In the genomic region with DNA sequence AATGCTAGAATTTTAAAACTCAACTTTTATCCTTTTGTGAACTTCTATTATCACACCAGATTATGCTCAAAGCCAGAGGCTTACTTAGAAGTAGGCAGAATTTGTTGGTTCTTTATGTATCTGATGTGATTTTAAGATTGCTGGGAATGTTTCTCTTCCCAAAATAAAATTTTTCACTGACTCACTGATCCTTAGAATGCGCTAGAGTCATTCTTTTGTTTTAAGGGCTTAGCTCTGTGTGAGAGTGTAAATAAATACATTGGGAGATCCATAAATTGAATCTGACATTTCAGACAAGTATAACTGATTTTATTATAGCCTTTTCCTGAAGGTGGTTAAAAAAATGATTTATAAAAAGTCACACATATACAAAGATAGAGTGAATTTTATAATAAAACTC, we compare ENCODE assay signal across 21 cellular contexts.
DNase-seq lines count a peak whose midpoint lies in the region; ATAC-seq lines count a peak whose summit lies in the region.
"Had no signal": no experiment of that assay in that cellular context is flagged by ENCODE, and none has a peak within 500 bp of the region (broad histone marks: within the 10 kb centered on the region; RNA-seq: fewer than 3 reads in every experiment).

No MANE protein-coding gene starts in this region.

- H2AK5ac ChIP-seq in mesendoderm (ENCODE audit: low read length), result no peak overlapping the region

- H3K9me3 Mint-ChIP-seq in CD4-positive, alpha-beta memory T cell, result peaks cover 0 to under 1% (median 0%) of the 10 kb centered on the region in 8 donors
- H3K9me3 Mint-ChIP-seq: activated T-helper 2 cell treated with anti-CD3 and anti-CD28 coated beads, Interferon-gamma antibody, Interleukin-2, Interleukin-4, amounts not matched to agents 10 μg/mL and 5 μg/mL and 100 μg/mL, durations not matched to agents 14 hours and 24 hours and 36 hours; CD8-positive, alpha-beta memory T cell had no signal

- no peak overlapping the region for H3K23ac ChIP-seq in mesendoderm (ENCODE audit: low read length)

- no peak overlapping the region for H3K4me2 ChIP-seq in mesendoderm (ENCODE audit: low read length)

- intact Hi-C loops in CD4-positive, alpha-beta memory T cell (cut with micrococcal nuclease), result no loop called here

- no peak overlapping the region for H2BK15ac ChIP-seq in mesendoderm (replicated peaks; ENCODE audit: low read depth)

- H3K79me2 ChIP-seq in mesendoderm (ENCODE audit: control insufficient read depth, insufficient read depth, low read length), result no peaks in the 10 kb centered on the region

- H3K4me1 Mint-ChIP-seq in CD4-positive, alpha-beta memory T cell, result no peaks in the 10 kb centered on the region
- H3K4me1 Mint-ChIP-seq: activated CD4-positive, alpha-beta T cell treated with anti-CD3 and anti-CD28 coated beads for 36 hours; activated CD8-positive, alpha-beta memory T cell treated with anti-CD3 and anti-CD28 coated beads, Interleukin-2, amount 10 ng/mL, durations not matched to agents 7 days and 5 days; CD8-positive, alpha-beta memory T cell had no signal

- no peak overlapping the region for H3K27ac ChIP-seq in mesendoderm (ENCODE audit: low read depth, low read length)
- H3K27ac ChIP-seq in CD4-positive, alpha-beta memory T cell (ENCODE audit: low read depth, low read length), result no peak overlapping the region
- H3K27ac ChIP-seq: gastroesophageal sphincter, SK-N-MC had no signal

- no peak overlapping the region for H3K4ac ChIP-seq in mesendoderm (ENCODE audit: low read depth, low read length)

- no peak for ATAC-seq in HG02588 (IDR thresholded peaks at IDR 0.05; ENCODE audit: unreplicated experiment)
- ATAC-seq: activated CD4-positive, alpha-beta T cell treated with anti-CD3 and anti-CD28 coated beads for 36 hours; activated CD8-positive, alpha-beta memory T cell treated with anti-CD3 and anti-CD28 coated beads, Interleukin-2, amount 10 ng/mL, durations not matched to agents 7 days and 5 days; gastroesophageal sphincter; left lobe of liver had no signal

- whole genome bisulfite sequencing in mesendoderm (ENCODE audit: extremely low coverage, insufficient coverage, low lambda C conversion rate), result no CpG with 5 or more reads among the region's 1 CpG

- no peaks in the 10 kb centered on the region for H3K36me3 Mint-ChIP-seq in CD4-positive, alpha-beta memory T cell
- H3K36me3 Mint-ChIP-seq: activated CD8-positive, alpha-beta memory T cell treated with anti-CD3 and anti-CD28 coated beads, Interleukin-2, amount 10 ng/mL, durations not matched to agents 7 days and 5 days; CD8-positive, alpha-beta memory T cell had no signal

- no peaks in the 10 kb centered on the region for H3K27me3 ChIP-seq in mesendoderm (ENCODE audit: insufficient read depth, low read length, poor library complexity)
- H3K27me3 ChIP-seq in CD4-positive, alpha-beta memory T cell (ENCODE audit: insufficient read depth, low read length), result no peaks in the 10 kb centered on the region
- H3K27me3 ChIP-seq: gastroesophageal sphincter had no signal

- no peak overlapping the region for H3K4me3 ChIP-seq in mesendoderm (ENCODE audit: low read length)
- H3K4me3 ChIP-seq in CD4-positive, alpha-beta memory T cell (ENCODE audit: low read length in 2 of 2), result no peak overlapping the region
- H3K4me3 ChIP-seq: gastroesophageal sphincter, HAP-1, SK-N-MC had no signal

- no peaks in the 10 kb centered on the region for H3K79me1 ChIP-seq in mesendoderm (ENCODE audit: low read length)

- no peaks in the 10 kb centered on the region for H3K9me3 ChIP-seq in CD4-positive, alpha-beta memory T cell (ENCODE audit: control insufficient read depth in 1 of 2, low read length in 2 of 2)
- H3K9me3 ChIP-seq: gastroesophageal sphincter, HAP-1 had no signal

- H2BK5ac ChIP-seq in mesendoderm (ENCODE audit: low read length), result no peak overlapping the region

- H3K18ac ChIP-seq in mesendoderm (ENCODE audit: low read length), result no peak overlapping the region

- H4K8ac ChIP-seq in mesendoderm (ENCODE audit: low read depth, low read length), result no peak overlapping the region

- H3K4me3 Mint-ChIP-seq in CD4-positive, alpha-beta memory T cell, result no peak overlapping the region
- H3K4me3 Mint-ChIP-seq: activated CD4-positive, alpha-beta T cell treated with anti-CD3 and anti-CD28 coated beads for 36 hours; activated CD8-positive, alpha-beta memory T cell treated with anti-CD3 and anti-CD28 coated beads, Interleukin-2, amount 10 ng/mL, durations not matched to agents 7 days and 5 days; CD8-positive, alpha-beta memory T cell had no signal

- H4K5ac ChIP-seq in mesendoderm (ENCODE audit: low read length), result no peak overlapping the region

- CTCF ChIA-PET in CD4-positive, alpha-beta memory T cell (lab: Charles Lee; ENCODE audit: partially characterized antibody), result no interaction called here

- POLR2A ChIA-PET in CD4-positive, alpha-beta memory T cell (lab: Charles Lee; ENCODE audit: partially characterized antibody), result no interaction called here

- H3K36me3 ChIP-seq in mesendoderm (ENCODE audit: control insufficient read depth, insufficient read depth, low read length), result no peaks in the 10 kb centered on the region
- H3K36me3 ChIP-seq in CD4-positive, alpha-beta memory T cell (ENCODE audit: insufficient read depth, low read length), result no peaks in the 10 kb centered on the region
- H3K36me3 ChIP-seq: gastroesophageal sphincter, HAP-1 had no signal

- peak; percentile 33 for DNase-seq in EL
- peak; percentile 24 for DNase-seq in M059J (ENCODE audit: low read depth)
- DNase-seq in dermis blood vessel endothelial cell, result peak; percentile 58
- DNase-seq in mesendoderm, result peak; percentile 50
- DNase-seq in CD4-positive, alpha-beta memory T cell, result no peak
- no peak for DNase-seq in pons (ENCODE audit: low spot score)
- DNase-seq in anterior cingulate cortex (lab: John Stamatoyannopoulos, UW), result no peak
- DNase-seq: activated CD4-positive, alpha-beta T cell treated with anti-CD3 and anti-CD28 coated beads for 36 hours; activated CD8-positive, alpha-beta memory T cell treated with anti-CD3 and anti-CD28 coated beads, Interleukin-2, amount 10 ng/mL, durations not matched to agents 7 days and 5 days; CD8-positive, alpha-beta memory T cell; DND-41; NCI-H1417 treated with DMSO at 0.1 percent for 48 hours; NCI-H748 treated with DMSO at 0.1 percent for 48 hours; OCI-M1; stimulated activated CD4-positive, alpha-beta T cell treated with anti-CD3 and anti-CD28 coated beads, Interleukin-2, amount 100 ng/mL, for 48 hours had no signal

- H3K4me1 ChIP-seq in mesendoderm (ENCODE audit: control insufficient read depth, low read depth, low read length), result peaks cover 3% of the 10 kb centered on the region
- H3K4me1 ChIP-seq in CD4-positive, alpha-beta memory T cell (ENCODE audit: insufficient read depth, low read length), result no peaks in the 10 kb centered on the region

- H2BK120ac ChIP-seq in mesendoderm (ENCODE audit: low read depth, low read length), result no peak overlapping the region

- H3K27ac Mint-ChIP-seq in CD4-positive, alpha-beta memory T cell, result no peak overlapping the region
- H3K27ac Mint-ChIP-seq: activated CD4-positive, alpha-beta T cell treated with anti-CD3 and anti-CD28 coated beads for 36 hours; activated CD8-positive, alpha-beta memory T cell treated with anti-CD3 and anti-CD28 coated beads, Interleukin-2, amount 10 ng/mL, durations not matched to agents 7 days and 5 days; activated T-helper 2 cell treated with anti-CD3 and anti-CD28 coated beads, Interferon-gamma antibody, Interleukin-2, Interleukin-4, amounts not matched to agents 10 μg/mL and 5 μg/mL and 100 μg/mL, durations not matched to agents 14 hours and 24 hours and 36 hours had no signal

- H3K56ac ChIP-seq in mesendoderm (ENCODE audit: low read length), result no peak overlapping the region

- H3K27me3 Mint-ChIP-seq in CD4-positive, alpha-beta memory T cell, result no peaks in the 10 kb centered on the region
- H3K27me3 Mint-ChIP-seq: activated CD4-positive, alpha-beta T cell treated with anti-CD3 and anti-CD28 coated beads for 36 hours; activated CD8-positive, alpha-beta memory T cell treated with anti-CD3 and anti-CD28 coated beads, Interleukin-2, amount 10 ng/mL, durations not matched to agents 7 days and 5 days; CD8-positive, alpha-beta memory T cell had no signal

- H3K9ac ChIP-seq in mesendoderm (ENCODE audit: low read length), result no peak overlapping the region

Comparison
In these comparisons a context has a peak if more than half of its experiments do, and no peak if none do; other contexts are left out.
1. DNase-seq: peak in EL (single experiment), M059J (single experiment), dermis blood vessel endothelial cell (single experiment) and mesendoderm (single experiment); none in CD4-positive, alpha-beta memory T cell (0 of 5), pons (single experiment) and anterior cingulate cortex (0 of 58).